ENCODE assay signal across 8 cellular contexts in genomic region chr20:62914970-62915457, GRCh38. TPM values are rescaled to one million over a fixed set of nuclear protein-coding genes. Genes with fewer than 3 reads are reported as not detected.
A peak's percentile ranks its signal among the peaks of the same experiment; 100 is the strongest.
DNase-seq lines count a peak whose midpoint lies in the region; ATAC-seq, FAIRE-seq and TF ChIP-seq lines count a peak whose summit lies in the region.

No MANE protein-coding gene starts in this region.

- intact Hi-C loops in mammary epithelial cell (cut with micrococcal nuclease): no loop called here
- intact Hi-C loops in HepG2 (cut with micrococcal nuclease; ENCODE audit: unreplicated experiment): no loop called here

- H3K9me3 ChIP-seq in mammary epithelial cell (replicated peaks; ENCODE audit: insufficient read depth, low read length): no peaks in the 10 kb centered on the region
- H3K9me3 ChIP-seq in HepG2 (ENCODE audit: low read length): no peaks in the 10 kb centered on the region

- TF ChIP-seq CTCF in mammary epithelial cell (conservative IDR thresholded peaks at IDR 0.05 in 1 of 2, IDR thresholded peaks at IDR 0.05 in 1 of 2; ENCODE audit: extremely low read depth in 1 of 2, insufficient read depth in 1 of 2, low read depth in 1 of 2, low read length in 2 of 2) (no peak), HepG2 (CRISPR knock-in tag; IDR thresholded peaks at IDR 0.05) (no peak)

- dilution Hi-C loops in mammary epithelial cell (cut with HindIII; ENCODE audit: low sequenced_read_pairs): no loop called here

- peak; percentile 46 for ATAC-seq in HepG2

- H3K27ac ChIP-seq in mammary epithelial cell (ENCODE audit: insufficient read depth, low read depth, low read length): peak overlapping the region; percentile 50
- H3K27ac ChIP-seq in HepG2 (ENCODE audit: extremely low read length, insufficient read depth, low read length): peak overlapping the region; percentile 93

- peaks cover 99% of the 10 kb centered on the region for H3K79me2 ChIP-seq in mammary epithelial cell (ENCODE audit: insufficient read depth, low read length)
- H3K79me2 ChIP-seq in HepG2 (ENCODE audit: insufficient read depth, low read length): peaks cover 100% of the 10 kb centered on the region

- H3K4me3 ChIP-seq in mammary epithelial cell (replicated peaks in 1 of 3; ENCODE audit: insufficient read depth in 1 of 3, low read depth in 2 of 3, low read length in 3 of 3) (no peak overlapping the region), HepG2 (replicated peaks in 1 of 3; ENCODE audit: insufficient read depth in 1 of 3, low read depth in 2 of 3, low read length in 3 of 3) (peak overlapping the region in 1 of 3 experiments; percentile 4; a peak in 1 of 6 replicates)

- CTCF ChIA-PET in mammary epithelial cell (lab: Charles Lee; ENCODE audit: low non-redundant PET) (no interaction called here), HepG2 (lab: Yijun Ruan, JAX; ENCODE audit: low intra/inter-chr PET ratio, low total read pairs) (no interaction called here)

- peak; percentile 16 to 81; a peak in 2 of 4 replicates for TF ChIP-seq POLR2A in HepG2 (IDR thresholded peaks at IDR 0.05; ENCODE audit: insufficient read depth in 1 of 2, low read depth in 2 of 2, low read length in 2 of 2)

- in situ Hi-C loops in mammary epithelial cell (cut with MboI; ENCODE audit: low sequenced_read_pairs in 2 of 2): no loop called here
- in situ Hi-C loops in HepG2 (cut with HindIII; ENCODE audit: extremely low pct_ligation_motif_present, low pct_unique_long_range_greater_than_20kb): no loop called here

- POLR2A ChIA-PET in HepG2 (lab: Yijun Ruan, JAX): interaction anchor here (0.7 to 6.3 kb wide), 7 partner anchors 9 to 92 kb away, joined by 3 to 54 read pairs (median 6); partner anchors contain the start of genes DIDO1, GID8 and SLC17A9

- TF ChIP-seq EP300 in HepG2 (IDR thresholded peaks at IDR 0.05; ENCODE audit: low read depth in 2 of 2, low read length in 2 of 2) (no peak), HepG2 (CRISPR knock-in tag; IDR thresholded peaks at IDR 0.05; ENCODE audit: borderline replicate concordance) (no peak)

- H3K4me1 ChIP-seq in mammary epithelial cell (ENCODE audit: insufficient read depth, low read length): peaks cover 27% of the 10 kb centered on the region
- H3K4me1 ChIP-seq in HepG2 (ENCODE audit: insufficient read depth, low read length): peaks cover 75% of the 10 kb centered on the region

- DNase-seq in COLO829 (ENCODE audit: low spot score) (peak; percentile 82), MV-4-11 (lab: John Stamatoyannopoulos, UW) (peak; percentile 56), mammary epithelial cell (peak; percentile 46), HepG2 (ENCODE audit: low spot score) (peak; percentile 77), cortex of kidney (lab: John Stamatoyannopoulos, UW) (no peak), middle frontal gyrus (ENCODE audit: extremely low spot score, low spot score) (no peak)
- no peak for DNase-seq in stimulated activated CD4-positive, alpha-beta T cell treated with anti-CD3 and anti-CD28 coated beads, Interleukin-15, amount 100 ng/mL, for 24 hours
- no peak for DNase-seq in stimulated activated CD4-positive, alpha-beta T cell treated with anti-CD3 and anti-CD28 coated beads, Interleukin-4, amount 100 ng/mL, for 24 hours

- 36% methylated on average over 8 of the region's 8 CpGs for WGBS in mammary epithelial cell (ENCODE audit: low coverage, missing lambda C conversion rate)
- 65% methylated on average over 8 of the region's 8 CpGs for WGBS in HepG2 (ENCODE audit: low lambda C conversion rate)

- H2AFZ ChIP-seq in mammary epithelial cell (ENCODE audit: low read depth, low read length) (no peak overlapping the region), HepG2 (ENCODE audit: low read length) (no peak overlapping the region)

- BruUV-seq in mammary epithelial cell (replicated peaks; lab: Mats Ljungman, UMichigan) (no TSS peak), HepG2 (replicated peaks; lab: Mats Ljungman, UMichigan) (no TSS peak)

- no peak for FAIRE-seq in HepG2 (lab: Jason Lieb, UNC)

- peaks cover 42% of the 10 kb centered on the region for H4K20me1 ChIP-seq in mammary epithelial cell (ENCODE audit: insufficient read depth, low read length)
- H4K20me1 ChIP-seq in HepG2 (ENCODE audit: insufficient read depth, low read length): peaks cover 86% of the 10 kb centered on the region

- H3K4me2 ChIP-seq in mammary epithelial cell (ENCODE audit: insufficient read depth, low read depth, low read length) (peak overlapping the region; percentile 13), HepG2 (ENCODE audit: low read depth, low read length) (peak overlapping the region; percentile 74)

- H3K9ac ChIP-seq in mammary epithelial cell (ENCODE audit: insufficient read depth, low read length) (no peak overlapping the region), HepG2 (ENCODE audit: insufficient read depth, low read depth, low read length) (peak overlapping the region; percentile 53)

- TF ChIP-seq RAD21 in HepG2 (CRISPR knock-in tag; IDR thresholded peaks at IDR 0.05): no peak; the same call in 1 of the 2 replicates

- peaks cover 7% of the 10 kb centered on the region for H3K36me3 ChIP-seq in mammary epithelial cell (ENCODE audit: insufficient read depth, low read length)
- peaks cover 34 to 37% of the 10 kb centered on the region in 2 experiments for H3K36me3 ChIP-seq in HepG2 (replicated peaks in 1 of 2; ENCODE audit: control insufficient read depth in 1 of 2, insufficient read depth in 2 of 2, low read length in 2 of 2)

- H3K27me3 ChIP-seq in mammary epithelial cell (ENCODE audit: insufficient read depth, low read length) (no peaks in the 10 kb centered on the region), HepG2 (ENCODE audit: control insufficient read depth in 1 of 2, insufficient read depth in 2 of 2, low read length in 2 of 2) (no peaks in the 10 kb centered on the region)

RNA-seq across cellular contexts. Expression of gene DIDO1, which starts 11.3 kb away (rescaled TPM):
- total RNA-seq in mammary epithelial cell (10 to 100 TPM; 38.7 to 53.2 TPM), HepG2 (2016; rRNA removed; fragmentation: Illumina TruSeq; extraction: Trizol) (75.1 and 77.0 TPM in 2 replicates)
- polyA plus RNA-seq in mammary epithelial cell (13.6 TPM), HepG2 (2011; rRNA removed) (72.6 and 75.0 TPM in 2 replicates)
- polyA minus RNA-seq in mammary epithelial cell: 31.4 TPM
- 14.5 and 17.3 TPM in 2 replicates for total RNA-seq in HepG2 (2016; cell fraction: cytosol; rRNA removed; fragmentation: Illumina TruSeq; extraction: Trizol; ENCODE audit: low read depth)
- 71.7 and 75.6 TPM in 2 replicates for total RNA-seq in HepG2 (2016; cell fraction: insoluble cytoplasmic fraction; rRNA removed; fragmentation: Illumina TruSeq; extraction: Trizol)
- 32.1 and 34.1 TPM in 2 replicates for total RNA-seq in HepG2 (2016; cell fraction: membrane; rRNA removed; fragmentation: Illumina TruSeq; extraction: Trizol)
- 86.6 and 98.5 TPM in 2 replicates for total RNA-seq in HepG2 (2016; cell fraction: nucleus; rRNA removed; fragmentation: Illumina TruSeq; extraction: Trizol)
- polyA plus RNA-seq in HepG2 (2011; cell fraction: cytosol; rRNA removed): 53.2 and 57.1 TPM in 2 replicates
- 292 and 297 TPM in 2 replicates for polyA plus RNA-seq in HepG2 (2011; cell fraction: nucleus; rRNA removed)
- polyA plus RNA-seq in HepG2 (2012): 67.9 and 74.0 TPM in 2 replicates
- 3.0 TPM in 2 replicates for polyA plus RNA-seq in HepG2 (2016; cell fraction: cytosol; fragmentation: Illumina TruSeq; extraction: Trizol; ENCODE audit: low read depth)
- 61.5 and 65.9 TPM in 2 replicates for polyA plus RNA-seq in HepG2 (2016; cell fraction: insoluble cytoplasmic fraction; fragmentation: Illumina TruSeq; extraction: Trizol; ENCODE audit: low read depth)
- polyA plus RNA-seq in HepG2 (2016; cell fraction: membrane; fragmentation: Illumina TruSeq; extraction: Trizol; ENCODE audit: low read depth): 10.9 and 11.6 TPM in 2 replicates
- polyA plus RNA-seq in HepG2 (2016; cell fraction: nucleus; fragmentation: Illumina TruSeq; extraction: Trizol; ENCODE audit: insufficient read depth, low read depth): 130 and 135 TPM in 2 replicates
- 33.0 and 89.8 TPM in 2 replicates for polyA minus RNA-seq in HepG2 (2011; rRNA and poly(A)+ RNA removed; ENCODE audit: low replicate concordance)
- polyA minus RNA-seq in HepG2 (2011; cell fraction: cytosol; rRNA and poly(A)+ RNA removed): 30.7 and 35.0 TPM in 2 replicates
- 139 and 144 TPM in 2 replicates for polyA minus RNA-seq in HepG2 (2011; cell fraction: nucleus; rRNA and poly(A)+ RNA removed)

RNA-seq across cellular contexts. Expression of gene GID8, which starts 22.9 kb away (rescaled TPM):
- 10 to 100 TPM; 34.5 to 43.2 TPM for total RNA-seq in mammary epithelial cell
- polyA plus RNA-seq in mammary epithelial cell: 29.7 TPM
- polyA minus RNA-seq in mammary epithelial cell: 47.5 TPM
- total RNA-seq in HepG2 (2016; rRNA removed; fragmentation: Illumina TruSeq; extraction: Trizol): 59.8 and 74.4 TPM in 2 replicates
- 17.8 and 18.7 TPM in 2 replicates for total RNA-seq in HepG2 (2016; cell fraction: cytosol; rRNA removed; fragmentation: Illumina TruSeq; extraction: Trizol; ENCODE audit: low read depth)
- 60.3 and 68.0 TPM in 2 replicates for total RNA-seq in HepG2 (2016; cell fraction: insoluble cytoplasmic fraction; rRNA removed; fragmentation: Illumina TruSeq; extraction: Trizol)
- 45.9 and 46.6 TPM in 2 replicates for total RNA-seq in HepG2 (2016; cell fraction: membrane; rRNA removed; fragmentation: Illumina TruSeq; extraction: Trizol)
- 35.6 and 42.8 TPM in 2 replicates for total RNA-seq in HepG2 (2016; cell fraction: nucleus; rRNA removed; fragmentation: Illumina TruSeq; extraction: Trizol)
- polyA plus RNA-seq in HepG2 (2011; rRNA removed): 39.0 and 39.6 TPM in 2 replicates
- polyA plus RNA-seq in HepG2 (2011; cell fraction: cytosol; rRNA removed): 39.6 and 40.7 TPM in 2 replicates
- 23.9 and 26.9 TPM in 2 replicates for polyA plus RNA-seq in HepG2 (2011; cell fraction: nucleus; rRNA removed)
- 36.8 and 46.0 TPM in 2 replicates for polyA plus RNA-seq in HepG2 (2012)
- 14.5 and 16.6 TPM in 2 replicates for polyA plus RNA-seq in HepG2 (2016; cell fraction: cytosol; fragmentation: Illumina TruSeq; extraction: Trizol; ENCODE audit: low read depth)
- 66.0 and 70.4 TPM in 2 replicates for polyA plus RNA-seq in HepG2 (2016; cell fraction: insoluble cytoplasmic fraction; fragmentation: Illumina TruSeq; extraction: Trizol; ENCODE audit: low read depth)
- 31.6 and 32.0 TPM in 2 replicates for polyA plus RNA-seq in HepG2 (2016; cell fraction: membrane; fragmentation: Illumina TruSeq; extraction: Trizol; ENCODE audit: low read depth)
- polyA plus RNA-seq in HepG2 (2016; cell fraction: nucleus; fragmentation: Illumina TruSeq; extraction: Trizol; ENCODE audit: insufficient read depth, low read depth): 58.8 and 62.9 TPM in 2 replicates
- polyA minus RNA-seq in HepG2 (2011; rRNA and poly(A)+ RNA removed; ENCODE audit: low replicate concordance): 30.6 and 61.9 TPM in 2 replicates
- polyA minus RNA-seq in HepG2 (2011; cell fraction: cytosol; rRNA and poly(A)+ RNA removed): 28.5 and 31.3 TPM in 2 replicates
- polyA minus RNA-seq in HepG2 (2011; cell fraction: nucleus; rRNA and poly(A)+ RNA removed): 27.2 and 34.4 TPM in 2 replicates

RNA-seq across cellular contexts. Expression of gene SLC17A9, which starts 37.5 kb away (rescaled TPM):
- under 1 TPM; 0.33 to 0.67 TPM for total RNA-seq in mammary epithelial cell
- 0.09 TPM for polyA plus RNA-seq in mammary epithelial cell
- not detected for polyA minus RNA-seq in mammary epithelial cell
- 33.6 and 110 TPM in 2 replicates for total RNA-seq in HepG2 (2016; rRNA removed; fragmentation: Illumina TruSeq; extraction: Trizol)
- total RNA-seq in HepG2 (2016; cell fraction: cytosol; rRNA removed; fragmentation: Illumina TruSeq; extraction: Trizol; ENCODE audit: low read depth): 27.1 and 27.6 TPM in 2 replicates
- total RNA-seq in HepG2 (2016; cell fraction: insoluble cytoplasmic fraction; rRNA removed; fragmentation: Illumina TruSeq; extraction: Trizol): 25.3 and 116 TPM in 2 replicates
- total RNA-seq in HepG2 (2016; cell fraction: membrane; rRNA removed; fragmentation: Illumina TruSeq; extraction: Trizol): 36.6 and 38.0 TPM in 2 replicates
- 145 and 168 TPM in 2 replicates for total RNA-seq in HepG2 (2016; cell fraction: nucleus; rRNA removed; fragmentation: Illumina TruSeq; extraction: Trizol)
- 191 and 280 TPM in 2 replicates for polyA plus RNA-seq in HepG2 (2011; rRNA removed)
- polyA plus RNA-seq in HepG2 (2011; cell fraction: cytosol; rRNA removed): 57.2 and 94.5 TPM in 2 replicates
- polyA plus RNA-seq in HepG2 (2011; cell fraction: nucleus; rRNA removed): 3,698 and 4,960 TPM in 2 replicates
- 173 and 220 TPM in 2 replicates for polyA plus RNA-seq in HepG2 (2012)
- 16.5 and 18.1 TPM in 2 replicates for polyA plus RNA-seq in HepG2 (2016; cell fraction: cytosol; fragmentation: Illumina TruSeq; extraction: Trizol; ENCODE audit: low read depth)
- polyA plus RNA-seq in HepG2 (2016; cell fraction: insoluble cytoplasmic fraction; fragmentation: Illumina TruSeq; extraction: Trizol; ENCODE audit: low read depth): 36.5 and 42.6 TPM in 2 replicates
- 30.7 and 32.6 TPM in 2 replicates for polyA plus RNA-seq in HepG2 (2016; cell fraction: membrane; fragmentation: Illumina TruSeq; extraction: Trizol; ENCODE audit: low read depth)
- 553 and 603 TPM in 2 replicates for polyA plus RNA-seq in HepG2 (2016; cell fraction: nucleus; fragmentation: Illumina TruSeq; extraction: Trizol; ENCODE audit: insufficient read depth, low read depth)
- polyA minus RNA-seq in HepG2 (2011; rRNA and poly(A)+ RNA removed; ENCODE audit: low replicate concordance): 0.07 and 195 TPM in 2 replicates
- polyA minus RNA-seq in HepG2 (2011; cell fraction: cytosol; rRNA and poly(A)+ RNA removed): 33.4 and 43.3 TPM in 2 replicates
- polyA minus RNA-seq in HepG2 (2011; cell fraction: nucleus; rRNA and poly(A)+ RNA removed): 176 and 196 TPM in 2 replicates

RNA-seq across cellular contexts. Expression of gene TCFL5, which starts 53.4 kb away (rescaled TPM):
- total RNA-seq in mammary epithelial cell: 10 to 100 TPM in 1 of 2 donors, 1 to 10 TPM in 1; 8.1 to 11.7 TPM
- polyA plus RNA-seq in mammary epithelial cell: 6.5 TPM
- polyA minus RNA-seq in mammary epithelial cell: 1.9 TPM
- 20.0 and 21.1 TPM in 2 replicates for total RNA-seq in HepG2 (2016; rRNA removed; fragmentation: Illumina TruSeq; extraction: Trizol)
- total RNA-seq in HepG2 (2016; cell fraction: cytosol; rRNA removed; fragmentation: Illumina TruSeq; extraction: Trizol; ENCODE audit: low read depth): 13.3 and 17.7 TPM in 2 replicates
- 20.4 and 21.0 TPM in 2 replicates for total RNA-seq in HepG2 (2016; cell fraction: insoluble cytoplasmic fraction; rRNA removed; fragmentation: Illumina TruSeq; extraction: Trizol)
- total RNA-seq in HepG2 (2016; cell fraction: membrane; rRNA removed; fragmentation: Illumina TruSeq; extraction: Trizol): 28.7 and 36.7 TPM in 2 replicates
- 11.4 and 12.6 TPM in 2 replicates for total RNA-seq in HepG2 (2016; cell fraction: nucleus; rRNA removed; fragmentation: Illumina TruSeq; extraction: Trizol)
- polyA plus RNA-seq in HepG2 (2011; rRNA removed): 14.2 and 14.8 TPM in 2 replicates
- polyA plus RNA-seq in HepG2 (2011; cell fraction: cytosol; rRNA removed): 9.0 and 11.8 TPM in 2 replicates
- 6.4 and 8.0 TPM in 2 replicates for polyA plus RNA-seq in HepG2 (2011; cell fraction: nucleus; rRNA removed)
- 12.4 and 13.3 TPM in 2 replicates for polyA plus RNA-seq in HepG2 (2012)
- 13.1 and 14.7 TPM in 2 replicates for polyA plus RNA-seq in HepG2 (2016; cell fraction: cytosol; fragmentation: Illumina TruSeq; extraction: Trizol; ENCODE audit: low read depth)
- polyA plus RNA-seq in HepG2 (2016; cell fraction: insoluble cytoplasmic fraction; fragmentation: Illumina TruSeq; extraction: Trizol; ENCODE audit: low read depth): 19.5 and 20.9 TPM in 2 replicates
- 25.6 and 29.7 TPM in 2 replicates for polyA plus RNA-seq in HepG2 (2016; cell fraction: membrane; fragmentation: Illumina TruSeq; extraction: Trizol; ENCODE audit: low read depth)
- polyA plus RNA-seq in HepG2 (2016; cell fraction: nucleus; fragmentation: Illumina TruSeq; extraction: Trizol; ENCODE audit: insufficient read depth, low read depth): 21.4 and 23.1 TPM in 2 replicates
- 4.7 and 6.4 TPM in 2 replicates for polyA minus RNA-seq in HepG2 (2011; rRNA and poly(A)+ RNA removed; ENCODE audit: low replicate concordance)
- 9.9 and 10.2 TPM in 2 replicates for polyA minus RNA-seq in HepG2 (2011; cell fraction: cytosol; rRNA and poly(A)+ RNA removed)
- polyA minus RNA-seq in HepG2 (2011; cell fraction: nucleus; rRNA and poly(A)+ RNA removed): 5.2 and 6.1 TPM in 2 replicates

Comparison
In these comparisons a context has a peak if more than half of its experiments do, and no peak if none do; other contexts are left out.
1. DNase-seq: peak in COLO829 (single experiment), MV-4-11 (single experiment), mammary epithelial cell (single experiment) and HepG2 (single experiment); none in cortex of kidney (single experiment), middle frontal gyrus (single experiment), stimulated activated CD4-positive, alpha-beta T cell treated with anti-CD3 and anti-CD28 coated beads, Interleukin-15, amount 100 ng/mL, for 24 hours (single experiment) and stimulated activated CD4-positive, alpha-beta T cell treated with anti-CD3 and anti-CD28 coated beads, Interleukin-4, amount 100 ng/mL, for 24 hours (single experiment).
2. RNA of gene SLC17A9, which starts 37.5 kb away (total RNA-seq): 25.3 to 168 TPM in HepG2; 0.33 to 0.67 TPM in mammary epithelial cell; every median in the first group is over 10 times any median in the second.